In genomic region chr3:13506680-13507079, GRCh38 we compare ENCODE assay signal across 16 cellular contexts. TPM values are rescaled to one million over a fixed set of nuclear protein-coding genes. Genes with fewer than 3 reads are reported as not detected.
DNase-seq lines count a peak whose midpoint lies in the region; ATAC-seq and TF ChIP-seq lines count a peak whose summit lies in the region.
"Had no signal": no experiment of that assay in that cellular context is flagged by ENCODE, and none has a peak within 500 bp of the region (broad histone marks: within the 10 kb centered on the region; RNA-seq: fewer than 3 reads in every experiment).

No MANE protein-coding gene starts in this region.

- WGBS in tibial nerve, 2 donors = 61 to 69% methylated on average over 4 of the region's 4 CpGs

- no peak for TF ChIP-seq EP300 in tibial nerve (IDR thresholded peaks at IDR 0.05)

- H3K4me3 Mint-ChIP-seq in brain (no peak overlapping the region), mesothelial cell of epicardium (no peak overlapping the region)
- no peak overlapping the region for H3K4me3 Mint-ChIP-seq in activated CD8-positive, alpha-beta memory T cell treated with anti-CD3 and anti-CD28 coated beads, Interleukin-2, amount 10 ng/mL, durations not matched to agents 7 days and 5 days
- H3K4me3 Mint-ChIP-seq: CD14-positive monocyte had no signal

- no peak for TF ChIP-seq POLR2A in vagina (IDR thresholded peaks at IDR 0.05)
- TF ChIP-seq POLR2A in tibial nerve (IDR thresholded peaks at IDR 0.05) = no peak

- H3K27me3 ChIP-seq in cardiac muscle cell (no peaks in the 10 kb centered on the region), vagina (no peaks in the 10 kb centered on the region), tibial nerve (no peaks in the 10 kb centered on the region)

- H3K27ac ChIP-seq in cardiac muscle cell = peak overlapping the region; percentile 28
- peak overlapping the region; percentile 75 for H3K27ac ChIP-seq in vagina
- H3K27ac ChIP-seq in tibial nerve = peak overlapping the region in 1 of 4 donors; percentile 72

- H3K4me1 Mint-ChIP-seq in brain = peaks cover 20% of the 10 kb centered on the region
- H3K4me1 Mint-ChIP-seq in mesothelial cell of epicardium = peaks cover 15% of the 10 kb centered on the region
- H3K4me1 Mint-ChIP-seq in activated CD8-positive, alpha-beta memory T cell treated with anti-CD3 and anti-CD28 coated beads, Interleukin-2, amount 10 ng/mL, durations not matched to agents 7 days and 5 days = no peaks in the 10 kb centered on the region
- H3K4me1 Mint-ChIP-seq: CD14-positive monocyte had no signal

- no peaks in the 10 kb centered on the region for H3K9me3 ChIP-seq in cardiac muscle cell (ENCODE audit: low read depth)
- no peaks in the 10 kb centered on the region for H3K9me3 ChIP-seq in vagina
- H3K9me3 ChIP-seq in tibial nerve = no peaks in the 10 kb centered on the region

- intact Hi-C loops in cardiac septum (cut with DNase I) (no loop called here), vagina (cut with DNase I) (no loop called here)

- H3K36me3 Mint-ChIP-seq in brain (peaks cover 16% of the 10 kb centered on the region), mesothelial cell of epicardium (peaks cover 3% of the 10 kb centered on the region)
- no peaks in the 10 kb centered on the region for H3K36me3 Mint-ChIP-seq in activated CD8-positive, alpha-beta memory T cell treated with anti-CD3 and anti-CD28 coated beads, Interleukin-2, amount 10 ng/mL, durations not matched to agents 7 days and 5 days

- no peak for ATAC-seq in activated CD8-positive, alpha-beta memory T cell treated with anti-CD3 and anti-CD28 coated beads, Interleukin-2, amount 10 ng/mL, durations not matched to agents 7 days and 5 days

- H3K27me3 Mint-ChIP-seq in brain (no peaks in the 10 kb centered on the region), mesothelial cell of epicardium (ENCODE audit: low read depth) (no peaks in the 10 kb centered on the region)
- no peaks in the 10 kb centered on the region for H3K27me3 Mint-ChIP-seq in activated CD8-positive, alpha-beta memory T cell treated with anti-CD3 and anti-CD28 coated beads, Interleukin-2, amount 10 ng/mL, durations not matched to agents 7 days and 5 days

- no peak for TF ChIP-seq CTCF in cardiac muscle cell (IDR thresholded peaks at IDR 0.05; ENCODE audit: low read depth, low read length)
- TF ChIP-seq CTCF in brain (conservative IDR thresholded peaks at IDR 0.05) = no peak
- TF ChIP-seq CTCF in mesothelial cell of epicardium (IDR thresholded peaks at IDR 0.05; ENCODE audit: unreplicated experiment) = no peak
- no peak for TF ChIP-seq CTCF in vagina (IDR thresholded peaks at IDR 0.05)
- TF ChIP-seq CTCF in tibial nerve (IDR thresholded peaks at IDR 0.05) = no peak

- H3K4me3 ChIP-seq in cardiac muscle cell (no peak overlapping the region), vagina (no peak overlapping the region), tibial nerve (no peak overlapping the region)

- CTCF ChIA-PET in activated CD8-positive, alpha-beta memory T cell treated with anti-CD3 and anti-CD28 coated beads, Interleukin-2, amount 10 ng/mL, durations not matched to agents 7 days and 5 days (lab: Charles Lee) = interaction anchor here (2.8 kb wide), 1 partner anchor 10 kb away, joined by 9 read pairs; no protein-coding TSS in a partner anchor

- H3K27ac Mint-ChIP-seq in brain (peak overlapping the region in 4 of 5 experiments; percentile 15 to 94 (median 76)), mesothelial cell of epicardium (peak overlapping the region; percentile 72)
- no peak overlapping the region for H3K27ac Mint-ChIP-seq in activated CD8-positive, alpha-beta memory T cell treated with anti-CD3 and anti-CD28 coated beads, Interleukin-2, amount 10 ng/mL, durations not matched to agents 7 days and 5 days

- H3K36me3 ChIP-seq in cardiac muscle cell (no peaks in the 10 kb centered on the region), vagina (no peaks in the 10 kb centered on the region), tibial nerve (peaks cover 0 to 41% (median 0%) of the 10 kb centered on the region in 3 donors)

- peaks cover 4% of the 10 kb centered on the region for H3K4me1 ChIP-seq in cardiac muscle cell (ENCODE audit: low read depth)
- H3K4me1 ChIP-seq in vagina = peaks cover 31% of the 10 kb centered on the region
- peaks cover 0 to 24% (median 8%) of the 10 kb centered on the region in 4 donors for H3K4me1 ChIP-seq in tibial nerve

- peaks cover 0 to 3% (median 0%) of the 10 kb centered on the region in 5 experiments for H3K9me3 Mint-ChIP-seq in brain
- H3K9me3 Mint-ChIP-seq in mesothelial cell of epicardium = peaks cover 3% of the 10 kb centered on the region
- no peaks in the 10 kb centered on the region for H3K9me3 Mint-ChIP-seq in activated CD8-positive, alpha-beta memory T cell treated with anti-CD3 and anti-CD28 coated beads, Interleukin-2, amount 10 ng/mL, durations not matched to agents 7 days and 5 days (ENCODE audit: low read depth)

- no peak for DNase-seq in cardiac muscle cell (ENCODE audit: low read depth in 1 of 2, low spot score in 1 of 2)
- DNase-seq in cardiac septum (ENCODE audit: low spot score) = no peak
- no peak for DNase-seq in mesothelial cell of epicardium (ENCODE audit: low spot score in 2 of 2, unreplicated experiment in 2 of 2)
- no peak for DNase-seq in vagina (ENCODE audit: extremely low spot score in 2 of 2)
- no peak for DNase-seq in tibial nerve (ENCODE audit: low spot score in 2 of 2)
- DNase-seq in stimulated activated CD4-positive, alpha-beta T cell treated with anti-CD3 and anti-CD28 coated beads, Interleukin-1b, Interleukin-23, amount 100 ng/mL, for 48 hours = no peak
- DNase-seq in activated CD8-positive, alpha-beta memory T cell treated with anti-CD3 and anti-CD28 coated beads, Interleukin-2, amount 10 ng/mL, durations not matched to agents 7 days and 5 days = no peak
- DNase-seq: COR-L47, DMS53, NCI-H1417, NCI-H1930, NCI-H2171, NCI-H82 had no signal

RNA-seq across cellular contexts. Expression of gene HDAC11, which starts 26.6 kb away (rescaled TPM):
- total RNA-seq in cardiac muscle cell = 35.3 and 35.7 TPM in 2 replicates
- polyA plus RNA-seq in cardiac muscle cell = 27.1 and 41.4 TPM in 2 replicates
- total RNA-seq in cardiac septum = 30.7 TPM
- 54.1 TPM for polyA plus RNA-seq in brain (ENCODE audit: insufficient read depth, low read depth, low replicate concordance)
- 15.4 to 19.1 TPM (median 16.4 TPM) in 3 replicates for total RNA-seq in mesothelial cell of epicardium
- total RNA-seq in vagina = 12.0 TPM
- total RNA-seq in tibial nerve = 10 to 100 TPM; 20.9 to 25.1 (median 23.9) TPM
- total RNA-seq in activated CD8-positive, alpha-beta memory T cell treated with anti-CD3 and anti-CD28 coated beads, Interleukin-2, amount 10 ng/mL, durations not matched to agents 7 days and 5 days = 1 to 10 TPM in 1 of 2 experiments, under 1 TPM in 1; 0.70 to 1.2 TPM

RNA-seq across cellular contexts. Expression of gene FBLN2, which starts 42.2 kb away (rescaled TPM):
- total RNA-seq in cardiac muscle cell (24.9 and 42.4 TPM in 2 replicates), cardiac septum (64.6 TPM), mesothelial cell of epicardium (63.3 to 68.6 TPM (median 67.5 TPM) in 3 replicates), vagina (94.3 TPM), tibial nerve (100 to 1,000 TPM; 185 to 445 (median 240) TPM)
- polyA plus RNA-seq in cardiac muscle cell (19.3 and 33.5 TPM in 2 replicates), brain (ENCODE audit: insufficient read depth, low read depth, low replicate concordance) (3.6 TPM)
- total RNA-seq in activated CD8-positive, alpha-beta memory T cell treated with anti-CD3 and anti-CD28 coated beads, Interleukin-2, amount 10 ng/mL, durations not matched to agents 7 days and 5 days = under 1 TPM in 1 of 2 experiments, not detected in 1; 0.35 TPM
- total RNA-seq: NCI-H460 had no signal
- polyA plus RNA-seq: CD14-positive monocyte had no signal

Comparison
In these comparisons a context has a peak if more than half of its experiments do, and no peak if none do; other contexts are left out.
1. RNA of gene FBLN2, which starts 42.2 kb away (total RNA-seq): 185 to 445 TPM in tibial nerve, 94.3 TPM in vagina (single experiment), 63.3 to 68.6 TPM in mesothelial cell of epicardium, 64.6 TPM in cardiac septum (single experiment) and 24.9 to 42.4 TPM in cardiac muscle cell; 0.35 TPM in activated CD8-positive, alpha-beta memory T cell treated with anti-CD3 and anti-CD28 coated beads, Interleukin-2, amount 10 ng/mL, durations not matched to agents 7 days and 5 days; every median in the first group is over 10 times any median in the second.